10 cellular contexts compared by ENCODE assay signal in the genomic region with DNA sequence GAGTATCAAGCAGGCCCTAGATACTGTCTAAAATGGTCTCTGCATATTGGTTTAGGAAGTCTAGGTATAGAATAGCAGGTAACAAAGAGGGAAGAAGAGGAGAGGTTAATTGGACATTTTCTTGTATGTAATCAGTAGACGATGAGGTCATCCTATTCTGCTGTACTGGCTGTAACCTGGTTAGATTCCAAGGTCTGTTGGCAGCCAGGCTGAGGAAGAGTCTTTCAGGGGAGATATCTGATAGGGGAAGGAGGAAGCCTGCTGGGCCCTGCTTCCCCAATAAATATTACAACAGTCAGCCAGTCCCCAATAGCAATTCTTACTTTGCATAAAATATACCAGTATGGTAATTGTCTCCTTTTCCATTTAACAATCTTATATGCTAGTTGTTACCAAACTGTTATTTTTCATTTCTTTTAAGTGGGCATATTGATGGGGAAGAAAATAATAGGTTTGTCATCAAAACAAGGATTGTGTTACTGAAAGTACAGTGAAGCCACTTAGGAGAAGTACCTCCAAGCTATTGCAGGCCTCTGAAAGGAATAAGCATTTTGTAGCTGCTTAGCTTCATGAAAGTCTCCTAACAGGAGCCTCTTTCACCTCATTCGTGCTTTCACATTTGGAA.
DNase-seq lines count a peak whose midpoint lies in the region; ATAC-seq and TF ChIP-seq lines count a peak whose summit lies in the region.
"Had no signal": no experiment of that assay in that cellular context is flagged by ENCODE, and none has a peak within 500 bp of the region (broad histone marks: within the 10 kb centered on the region; RNA-seq: fewer than 3 reads in every experiment).

No MANE protein-coding gene starts in this region.

- H3K9me3 Mint-ChIP-seq in natural killer cell: no peaks in the 10 kb centered on the region

- no peak overlapping the region for H3K4me3 ChIP-seq in esophagus muscularis mucosa
- H3K4me3 ChIP-seq in ovary: no peak overlapping the region
- H3K4me3 ChIP-seq: thoracic aorta had no signal

- H3K27ac Mint-ChIP-seq in natural killer cell: no peak overlapping the region
- H3K27ac Mint-ChIP-seq: activated naive CD8-positive, alpha-beta T cell had no signal

- no peak overlapping the region for H3K4me3 Mint-ChIP-seq in natural killer cell
- H3K4me3 Mint-ChIP-seq: activated naive CD8-positive, alpha-beta T cell had no signal

- H3K4me1 ChIP-seq in esophagus muscularis mucosa (peaks cover 15 to 29% (median 23%) of the 10 kb centered on the region in 4 donors), ovary (ENCODE audit: insufficient read depth) (peaks cover 13% of the 10 kb centered on the region)

- TF ChIP-seq CTCF in esophagus muscularis mucosa (IDR thresholded peaks at IDR 0.05): no peak
- TF ChIP-seq CTCF in ovary (IDR thresholded peaks at IDR 0.05): no peak
- TF ChIP-seq CTCF in natural killer cell (IDR thresholded peaks at IDR 0.05): no peak

- TF ChIP-seq POLR2A in esophagus muscularis mucosa (IDR thresholded peaks at IDR 0.05; ENCODE audit: low read depth) (no peak), ovary (IDR thresholded peaks at IDR 0.05) (no peak)

- peaks cover 21 to 43% of the 10 kb centered on the region in 2 donors for H3K4me1 Mint-ChIP-seq in natural killer cell

- H3K36me3 ChIP-seq in esophagus muscularis mucosa (peaks cover 0 to 4% (median 0%) of the 10 kb centered on the region in 4 donors), ovary (no peaks in the 10 kb centered on the region)
- H3K36me3 ChIP-seq: thoracic aorta had no signal

- DNase-seq in EH (ENCODE audit: low read depth) (peak; percentile 41), NCI-H446 treated with DMSO at 0.1 percent for 48 hours (lab: John Stamatoyannopoulos, UW) (peak; percentile 59), esophagus muscularis mucosa (ENCODE audit: extremely low spot score) (no peak), ovary (peak in 4 of 5 donors; percentile 44 to 55 (median 55)), natural killer cell (no peak)

- intact Hi-C loops in esophagus muscularis mucosa (cut with DNase I) (no loop called here), ovary (cut with DNase I) (no loop called here), natural killer cell (cut with micrococcal nuclease) (loop anchor here (5.0 kb wide), 1 partner anchor 363 kb away; no protein-coding TSS in a partner anchor)

- no peaks in the 10 kb centered on the region for H3K27me3 ChIP-seq in esophagus muscularis mucosa
- no peaks in the 10 kb centered on the region for H3K27me3 ChIP-seq in ovary

- ATAC-seq in natural killer cell (no peak), GM18867 (IDR thresholded peaks at IDR 0.05; ENCODE audit: unreplicated experiment) (no peak), GM19023 (IDR thresholded peaks at IDR 0.05; ENCODE audit: unreplicated experiment) (no peak), HG02852 (IDR thresholded peaks at IDR 0.05; ENCODE audit: unreplicated experiment) (no peak)

- H3K27ac ChIP-seq in esophagus muscularis mucosa (replicated peaks in 1 of 4) (peak overlapping the region; percentile 21 to 55 (median 44)), ovary (peak overlapping the region in 1 of 2 donors; percentile 36)
- H3K27ac ChIP-seq: thoracic aorta had no signal

- H3K9me3 ChIP-seq in esophagus muscularis mucosa: no peaks in the 10 kb centered on the region
- H3K9me3 ChIP-seq in ovary: no peaks in the 10 kb centered on the region
- H3K9me3 ChIP-seq: thoracic aorta had no signal

- TF ChIP-seq EP300 in esophagus muscularis mucosa (IDR thresholded peaks at IDR 0.05) (no peak), ovary (IDR thresholded peaks at IDR 0.05) (no peak)

- no peaks in the 10 kb centered on the region for H3K27me3 Mint-ChIP-seq in natural killer cell (ENCODE audit: low read depth in 2 of 2)
- H3K27me3 Mint-ChIP-seq: activated naive CD8-positive, alpha-beta T cell had no signal

- WGBS in esophagus muscularis mucosa: 25% methylated on average over 2 of the region's 2 CpGs
- WGBS in ovary, 3 donors: 17 to 22% (median 19%) methylated on average over 2 of the region's 2 CpGs

- H3K36me3 Mint-ChIP-seq in natural killer cell: peaks cover 6% of the 10 kb centered on the region

Comparison
In these comparisons a context has a peak if more than half of its experiments do, and no peak if none do; other contexts are left out.
1. DNase-seq: peak in EH (single experiment), NCI-H446 treated with DMSO at 0.1 percent for 48 hours (single experiment) and ovary (4 of 5); none in esophagus muscularis mucosa (single experiment) and natural killer cell (single experiment).